1 cellular context compared by ENCODE assay signal in genomic region chr10:96671207-96671890, GRCh38.
TF ChIP-seq lines count a peak whose summit lies in the region.

No MANE protein-coding gene starts in this region.

TF ChIP-seq in HepG2, 621 proteins besides CTCF, POLR2A, EP300 and RAD21:
- 0 out of 2 replicates have a peak, but pooled peaks have one; percentile 11 for TF ChIP-seq CCDC6 (CRISPR knock-in tag; IDR thresholded peaks at IDR 0.05)
- TF ChIP-seq ZNF12 (CRISPR knock-in tag; IDR thresholded peaks at IDR 0.05), result no peak
- TF ChIP-seq ZNF670 (CRISPR knock-in tag; IDR thresholded peaks at IDR 0.05; ENCODE audit: borderline replicate concordance), result 0 out of 2 replicates have a peak, but pooled peaks have one; percentile 58
- no peak for TF ChIP-seq KLF16 (CRISPR knock-in tag; IDR thresholded peaks at IDR 0.05)
- 0 out of 2 replicates have a peak, but pooled peaks have one; percentile 5 for TF ChIP-seq MIER3 (CRISPR knock-in tag; IDR thresholded peaks at IDR 0.05; ENCODE audit: borderline replicate concordance)
- no peak for TF ChIP-seq SOX6 (IDR thresholded peaks at IDR 0.05)
- TF ChIP-seq SOX6 (CRISPR knock-in tag; IDR thresholded peaks at IDR 0.05), result peak; percentile 5; the same call in 1 of the 2 replicates
- peak; percentile 57; the same call in 1 of the 2 replicates for TF ChIP-seq CREB1 (IDR thresholded peaks at IDR 0.05)
- TF ChIP-seq CREB1 (CRISPR knock-in tag; IDR thresholded peaks at IDR 0.05), result no peak
